In the genomic region with DNA sequence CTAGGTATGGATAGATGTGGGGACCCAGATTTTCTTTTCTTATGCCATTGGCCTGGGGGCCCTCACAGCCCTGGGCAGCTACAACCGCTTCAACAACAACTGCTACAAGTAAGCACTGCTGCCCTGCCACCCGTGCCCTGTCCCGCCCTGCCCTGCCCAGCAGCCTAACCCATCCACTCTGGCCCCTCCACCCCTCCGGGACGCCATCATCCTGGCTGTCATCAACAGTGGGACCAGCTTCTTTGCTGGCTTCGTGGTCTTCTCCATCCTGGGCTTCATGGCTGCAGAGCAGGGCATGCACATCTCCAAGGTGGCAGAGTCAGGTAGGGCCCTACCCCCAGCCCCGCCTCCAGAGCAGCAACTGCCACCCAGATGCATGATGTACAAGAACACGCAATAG, we compare ENCODE assay signal across 5 cellular contexts.
DNase-seq lines count a peak whose midpoint lies in the region; ATAC-seq, FAIRE-seq and TF ChIP-seq lines count a peak whose summit lies in the region.
"Not testable (repeated sequence)": the region's sequence is repeated elsewhere in the genome, so short reads cannot be mapped to it uniquely, and the experiment has no call there.

No MANE protein-coding gene starts in this region.

- not testable (repeated sequence) for H3K4me1 Mint-ChIP-seq in chondrocyte (ENCODE audit: low read depth)

- peak; percentile 8 for DNase-seq in chondrocyte (ENCODE audit: low spot score)
- DNase-seq in kidney, result peak; percentile 26
- DNase-seq in mesenteric fat pad (ENCODE audit: low spot score), result peak; percentile 28
- DNase-seq in sciatic nerve (ENCODE audit: low spot score), result peak; percentile 14
- peak; percentile 37 to 38 for DNase-seq in suprapubic skin (ENCODE audit: low spot score in 2 of 2)

- FAIRE-seq in kidney (lab: Jason Lieb, UNC), result not testable (repeated sequence)

- H3K27me3 Mint-ChIP-seq in chondrocyte (ENCODE audit: low read depth), result not testable (repeated sequence)

- intact Hi-C loops in kidney (cut with DNase I); sciatic nerve (cut with DNase I): not testable (repeated sequence)

- not testable (repeated sequence) for H3K27ac Mint-ChIP-seq in chondrocyte (ENCODE audit: unreplicated experiment)

- H3K4me3 Mint-ChIP-seq in chondrocyte (ENCODE audit: unreplicated experiment), result not testable (repeated sequence)

- no CpG with 5 or more reads among the region's 8 CpGs for WGBS in suprapubic skin

- H3K4me3 ChIP-seq in kidney (ENCODE audit: low read length in 2 of 2); suprapubic skin: not testable (repeated sequence)

- TF ChIP-seq EP300 in suprapubic skin (IDR thresholded peaks at IDR 0.05), result not testable (repeated sequence)

- not testable (repeated sequence) for H3K9me3 ChIP-seq in kidney (ENCODE audit: control insufficient read depth in 1 of 2, low read length in 2 of 2); suprapubic skin

- H3K27me3 ChIP-seq in suprapubic skin, result not testable (repeated sequence)

- not testable (repeated sequence) for H3K36me3 ChIP-seq in kidney (ENCODE audit: control insufficient read depth in 1 of 2, insufficient read depth in 2 of 2, low read length in 2 of 2); suprapubic skin

- not testable (repeated sequence) for H3K27ac ChIP-seq in kidney (ENCODE audit: low read depth in 2 of 2, low read length in 2 of 2); suprapubic skin

- H3K4me1 ChIP-seq in kidney (ENCODE audit: control insufficient read depth in 1 of 2, insufficient read depth in 1 of 2, low read depth in 1 of 2, low read length in 2 of 2); suprapubic skin: not testable (repeated sequence)

- TF ChIP-seq POLR2A in suprapubic skin (IDR thresholded peaks at IDR 0.05), result not testable (repeated sequence)

- ATAC-seq in sciatic nerve, result not testable (repeated sequence)

- TF ChIP-seq CTCF in chondrocyte (IDR thresholded peaks at IDR 0.05); kidney (IDR thresholded peaks at IDR 0.05; ENCODE audit: borderline replicate concordance, extremely low read depth, insufficient read depth); suprapubic skin (IDR thresholded peaks at IDR 0.05): not testable (repeated sequence)

- not testable (repeated sequence) for H3K9ac ChIP-seq in kidney (ENCODE audit: low read length in 2 of 2)

- H3K36me3 Mint-ChIP-seq in chondrocyte (ENCODE audit: low read depth), result not testable (repeated sequence)

- not testable (repeated sequence) for H3K9me3 Mint-ChIP-seq in chondrocyte (ENCODE audit: low read depth)
